9 cellular contexts compared by ENCODE assay signal in the genomic region with DNA sequence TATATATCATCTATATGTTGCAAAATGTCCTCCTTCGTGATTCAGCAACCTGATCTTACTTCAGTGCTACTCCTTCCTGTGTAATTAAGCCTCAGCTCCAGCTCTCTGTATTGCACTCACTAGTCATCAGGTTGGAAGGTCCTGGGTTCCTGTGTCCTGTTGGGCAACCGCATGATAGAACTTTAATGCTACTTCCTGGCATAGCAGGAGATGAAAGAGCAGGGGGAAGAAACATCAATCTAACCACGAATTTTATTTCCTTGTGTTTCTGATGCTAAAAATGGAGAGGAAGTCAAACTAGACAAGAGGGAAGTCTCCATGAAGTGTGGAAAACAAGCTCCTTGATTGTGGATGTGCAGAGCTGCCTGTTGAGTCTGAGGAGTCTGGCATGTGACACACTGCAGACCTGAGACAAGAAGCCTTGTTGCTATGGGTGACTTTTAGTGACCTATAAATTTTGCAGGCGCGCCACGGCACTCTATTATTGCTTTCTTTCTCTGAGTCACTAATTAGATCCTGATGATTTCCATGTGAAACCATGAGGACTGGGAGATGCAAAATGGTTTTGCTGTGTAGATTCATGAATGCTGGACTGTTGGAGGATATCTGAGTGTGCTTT. TPM values are rescaled to one million over a fixed set of nuclear protein-coding genes. Genes with fewer than 3 reads are reported as not detected.
A peak's percentile ranks its signal among the peaks of the same experiment; 100 is the strongest.
DNase-seq lines count a peak whose midpoint lies in the region; ATAC-seq, FAIRE-seq and TF ChIP-seq lines count a peak whose summit lies in the region.
"Had no signal": no experiment of that assay in that cellular context is flagged by ENCODE, and none has a peak within 500 bp of the region (broad histone marks: within the 10 kb centered on the region; RNA-seq: fewer than 3 reads in every experiment).

No MANE protein-coding gene starts in this region.

- H3K4me1 Mint-ChIP-seq in activated naive CD8-positive, alpha-beta T cell treated with anti-CD3 and anti-CD28 coated beads for 36 hours: peaks cover 36% of the 10 kb centered on the region
- peaks cover 14 to 31% of the 10 kb centered on the region in 2 donors for H3K4me1 Mint-ChIP-seq in immature natural killer cell

- H3K9me3 ChIP-seq in AG04450 (ENCODE audit: control insufficient read depth, insufficient read depth, low read length) (peaks cover 6% of the 10 kb centered on the region), vagina (no peaks in the 10 kb centered on the region)

- no peaks in the 10 kb centered on the region for H3K9me3 Mint-ChIP-seq in activated naive CD8-positive, alpha-beta T cell treated with anti-CD3 and anti-CD28 coated beads for 36 hours
- no peaks in the 10 kb centered on the region for H3K9me3 Mint-ChIP-seq in immature natural killer cell

- no peak for ATAC-seq in GM21717 (IDR thresholded peaks at IDR 0.05; ENCODE audit: unreplicated experiment)

- H3K4me1 ChIP-seq in vagina: peaks cover 13% of the 10 kb centered on the region

- H3K27me3 ChIP-seq in AG04450 (ENCODE audit: control insufficient read depth, insufficient read depth, low read length) (no peaks in the 10 kb centered on the region), vagina (no peaks in the 10 kb centered on the region)

- peak overlapping the region; percentile 80 for H3K27ac Mint-ChIP-seq in activated naive CD8-positive, alpha-beta T cell treated with anti-CD3 and anti-CD28 coated beads for 36 hours
- H3K27ac Mint-ChIP-seq in immature natural killer cell: peak overlapping the region; percentile 10 to 77 (median 69)

- TF ChIP-seq POLR2A in vagina (IDR thresholded peaks at IDR 0.05): no peak

- H3K4me3 Mint-ChIP-seq in activated naive CD8-positive, alpha-beta T cell treated with anti-CD3 and anti-CD28 coated beads for 36 hours: peak overlapping the region; percentile 32
- peak overlapping the region in 4 of 5 donors; percentile 1 to 29 (median 18) for H3K4me3 Mint-ChIP-seq in immature natural killer cell

- H3K36me3 Mint-ChIP-seq in activated naive CD8-positive, alpha-beta T cell treated with anti-CD3 and anti-CD28 coated beads for 36 hours: peaks cover 57% of the 10 kb centered on the region
- peaks cover 28 to 33% (median 28%) of the 10 kb centered on the region in 3 donors for H3K36me3 Mint-ChIP-seq in immature natural killer cell

- peaks cover 0 to 34% of the 10 kb centered on the region in 2 donors for H3K36me3 ChIP-seq in vagina

- CTCF ChIA-PET in AG04450 (lab: Charles Lee): interaction anchor here (2.5 kb wide), 1 partner anchor 30 kb away, joined by 11 read pairs; no protein-coding TSS in a partner anchor

- H3K4me3 ChIP-seq in AG04450 (ENCODE audit: low read depth, low read length) (no peak overlapping the region; the same call in 1 of the 2 replicates), vagina (no peak overlapping the region)

- H3K27ac ChIP-seq in AG04450 (ENCODE audit: low read depth, low read length) (peak overlapping the region; percentile 85), vagina (peak overlapping the region; percentile 67)

- POLR2A ChIA-PET in AG04450 (lab: Yijun Ruan, JAX): no interaction called here

- no peak for FAIRE-seq in HTR-8/SVneo (lab: Jason Lieb, UNC)
- FAIRE-seq: GM18507 had no signal

- DNase-seq in AG04450 (ENCODE audit: low read depth, low spot score): peak; percentile 42
- peak; percentile 19 for DNase-seq in HTR-8/SVneo (ENCODE audit: insufficient read length, low spot score)
- DNase-seq in activated naive CD8-positive, alpha-beta T cell treated with anti-CD3 and anti-CD28 coated beads for 36 hours: peak; percentile 21
- DNase-seq in immature natural killer cell: no peak
- DNase-seq in vagina (ENCODE audit: extremely low spot score in 2 of 2): no peak
- DNase-seq in stimulated activated CD4-positive, alpha-beta T cell treated with anti-CD3 and anti-CD28 coated beads, Interleukin-15, amount 100 ng/mL, for 24 hours: no peak
- no peak for DNase-seq in stimulated activated naive CD4-positive, alpha-beta T cell treated with Interleukin-2 at 50 U/mL for 16 hours (lab: John Stamatoyannopoulos, UW)

- TF ChIP-seq CTCF in AG04450 (IDR thresholded peaks at IDR 0.05; ENCODE audit: low read depth, low read length) (no peak), vagina (IDR thresholded peaks at IDR 0.05) (no peak)

- no peaks in the 10 kb centered on the region for H3K27me3 Mint-ChIP-seq in activated naive CD8-positive, alpha-beta T cell treated with anti-CD3 and anti-CD28 coated beads for 36 hours
- H3K27me3 Mint-ChIP-seq in immature natural killer cell (ENCODE audit: low read depth in 3 of 3): no peaks in the 10 kb centered on the region

- intact Hi-C loops in vagina (cut with DNase I): no loop called here

RNA-seq across cellular contexts. Expression of gene IGSF6, which starts 25.6 kb away (rescaled TPM):
- not detected in 2 replicates for polyA plus RNA-seq in AG04450 (2011; rRNA removed)
- not detected in 2 replicates for polyA minus RNA-seq in AG04450 (2011; rRNA and poly(A)+ RNA removed)
- under 1 TPM; 0.10 to 0.14 TPM for total RNA-seq in activated naive CD8-positive, alpha-beta T cell treated with anti-CD3 and anti-CD28 coated beads for 36 hours
- 1 to 10 TPM; 1.2 to 5.3 (median 5.2) TPM for polyA plus RNA-seq in immature natural killer cell
- 0.74 TPM for total RNA-seq in vagina

RNA-seq across cellular contexts. Expression of gene METTL9, which starts 27.4 kb away (rescaled TPM):
- polyA plus RNA-seq in AG04450 (2011; rRNA removed) (102 and 142 TPM in 2 replicates), immature natural killer cell (100 to 1,000 TPM; 113 to 149 (median 147) TPM)
- polyA minus RNA-seq in AG04450 (2011; rRNA and poly(A)+ RNA removed): 26.4 and 40.5 TPM in 2 replicates
- 100 to 1,000 TPM in 1 of 2 experiments, 10 to 100 TPM in 1; 99.5 to 102 TPM for total RNA-seq in activated naive CD8-positive, alpha-beta T cell treated with anti-CD3 and anti-CD28 coated beads for 36 hours
- total RNA-seq in vagina: 97.7 TPM

RNA-seq across cellular contexts. Expression of gene OTOA, which starts 37.0 kb away (rescaled TPM):
- polyA plus RNA-seq in AG04450 (2011; rRNA removed) (not detected in 2 replicates), immature natural killer cell (not detected)
- 0.28 TPM in 1 of 2 replicates, not detected in the other for polyA minus RNA-seq in AG04450 (2011; rRNA and poly(A)+ RNA removed)
- total RNA-seq in activated naive CD8-positive, alpha-beta T cell treated with anti-CD3 and anti-CD28 coated beads for 36 hours: under 1 TPM in 1 of 2 experiments, not detected in 1; 0.06 TPM
- total RNA-seq in vagina: not detected

Comparison
In these comparisons a context has a peak if more than half of its experiments do, and no peak if none do; other contexts are left out.
1. DNase-seq: peak in AG04450 (single experiment), HTR-8/SVneo (single experiment) and activated naive CD8-positive, alpha-beta T cell treated with anti-CD3 and anti-CD28 coated beads for 36 hours (single experiment); none in immature natural killer cell (0 of 3), vagina (0 of 2), stimulated activated CD4-positive, alpha-beta T cell treated with anti-CD3 and anti-CD28 coated beads, Interleukin-15, amount 100 ng/mL, for 24 hours (single experiment) and stimulated activated naive CD4-positive, alpha-beta T cell treated with Interleukin-2 at 50 U/mL for 16 hours (single experiment).